In the genomic region with DNA sequence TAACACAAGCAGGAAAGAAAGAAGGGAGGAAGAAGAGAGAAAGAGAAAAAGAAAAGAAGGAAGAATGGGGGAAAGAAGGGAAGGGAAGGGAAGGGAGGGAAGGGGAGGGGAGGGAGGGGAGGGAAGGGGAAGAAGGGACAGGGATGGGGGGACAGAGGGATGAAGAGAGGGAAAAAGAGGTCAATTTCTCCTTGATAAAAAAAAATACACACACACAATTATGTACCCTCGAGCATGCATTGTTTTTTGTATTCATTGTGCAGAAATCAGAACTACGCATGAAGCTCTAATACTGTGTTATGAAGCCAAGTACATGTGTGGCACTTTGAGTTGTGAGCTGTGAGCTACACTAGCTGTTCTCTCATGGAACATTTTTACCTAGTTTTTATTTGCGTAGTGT, we compare ENCODE assay signal across 6 cellular contexts.
"Had no signal": no experiment of that assay in that cellular context is flagged by ENCODE, and none has a peak within 500 bp of the region (broad histone marks: within the 10 kb centered on the region; RNA-seq: fewer than 3 reads in every experiment).

No MANE protein-coding gene starts in this region.

- FAIRE-seq: HTR-8/SVneo had no signal

- H3K9ac ChIP-seq: KMS-11 had no signal

- H3K27ac ChIP-seq: HL-60, KMS-11 had no signal

- DNase-seq: IMR-90, KBM-7, KG1 had no signal

- H3K4me2 ChIP-seq: KMS-11 had no signal
